Comparison of ENCODE assay signal across 1 cellular context in the genomic region with DNA sequence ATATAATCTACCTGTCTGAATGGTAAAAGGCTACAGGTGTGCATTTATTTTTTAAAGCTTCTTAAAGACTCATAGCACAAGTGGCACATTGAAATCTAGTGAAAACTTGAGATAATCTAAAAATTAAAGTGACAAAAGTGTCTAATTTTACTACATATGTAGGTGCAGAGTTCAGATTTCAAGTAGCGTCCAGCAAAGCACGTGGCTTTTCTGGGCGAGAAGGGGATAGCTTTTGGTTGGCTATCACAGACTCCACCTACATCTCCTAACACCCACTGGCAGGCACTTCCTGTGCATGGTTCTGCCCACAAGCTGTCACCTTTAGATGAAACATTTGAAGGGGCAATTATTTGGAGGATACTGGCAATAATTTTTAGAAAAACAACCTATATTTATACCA.
TF ChIP-seq lines count a peak whose summit lies in the region.

No MANE protein-coding gene starts in this region.

TF ChIP-seq in WTC11, 78 proteins besides CTCF, POLR2A, EP300 and RAD21 (continued from another document):
- TF ChIP-seq, protein P1, sequence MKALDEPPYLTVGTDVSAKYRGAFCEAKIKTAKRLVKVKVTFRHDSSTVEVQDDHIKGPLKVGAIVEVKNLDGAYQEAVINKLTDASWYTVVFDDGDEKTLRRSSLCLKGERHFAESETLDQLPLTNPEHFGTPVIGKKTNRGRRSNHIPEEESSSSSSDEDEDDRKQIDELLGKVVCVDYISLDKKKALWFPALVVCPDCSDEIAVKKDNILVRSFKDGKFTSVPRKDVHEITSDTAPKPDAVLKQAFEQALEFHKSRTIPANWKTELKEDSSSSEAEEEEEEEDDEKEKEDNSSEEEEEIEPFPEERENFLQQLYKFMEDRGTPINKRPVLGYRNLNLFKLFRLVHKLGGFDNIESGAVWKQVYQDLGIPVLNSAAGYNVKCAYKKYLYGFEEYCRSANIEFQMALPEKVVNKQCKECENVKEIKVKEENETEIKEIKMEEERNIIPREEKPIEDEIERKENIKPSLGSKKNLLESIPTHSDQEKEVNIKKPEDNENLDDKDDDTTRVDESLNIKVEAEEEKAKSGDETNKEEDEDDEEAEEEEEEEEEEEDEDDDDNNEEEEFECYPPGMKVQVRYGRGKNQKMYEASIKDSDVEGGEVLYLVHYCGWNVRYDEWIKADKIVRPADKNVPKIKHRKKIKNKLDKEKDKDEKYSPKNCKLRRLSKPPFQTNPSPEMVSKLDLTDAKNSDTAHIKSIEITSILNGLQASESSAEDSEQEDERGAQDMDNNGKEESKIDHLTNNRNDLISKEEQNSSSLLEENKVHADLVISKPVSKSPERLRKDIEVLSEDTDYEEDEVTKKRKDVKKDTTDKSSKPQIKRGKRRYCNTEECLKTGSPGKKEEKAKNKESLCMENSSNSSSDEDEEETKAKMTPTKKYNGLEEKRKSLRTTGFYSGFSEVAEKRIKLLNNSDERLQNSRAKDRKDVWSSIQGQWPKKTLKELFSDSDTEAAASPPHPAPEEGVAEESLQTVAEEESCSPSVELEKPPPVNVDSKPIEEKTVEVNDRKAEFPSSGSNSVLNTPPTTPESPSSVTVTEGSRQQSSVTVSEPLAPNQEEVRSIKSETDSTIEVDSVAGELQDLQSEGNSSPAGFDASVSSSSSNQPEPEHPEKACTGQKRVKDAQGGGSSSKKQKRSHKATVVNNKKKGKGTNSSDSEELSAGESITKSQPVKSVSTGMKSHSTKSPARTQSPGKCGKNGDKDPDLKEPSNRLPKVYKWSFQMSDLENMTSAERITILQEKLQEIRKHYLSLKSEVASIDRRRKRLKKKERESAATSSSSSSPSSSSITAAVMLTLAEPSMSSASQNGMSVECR (CRISPR knock-in tag; IDR thresholded peaks at IDR 0.05; ENCODE audit: borderline replicate concordance) = no peak
- TF ChIP-seq EMX1 (CRISPR knock-in tag; IDR thresholded peaks at IDR 0.05) (no peak), JAZF1 (CRISPR knock-in tag; IDR thresholded peaks at IDR 0.05) (no peak), TEAD4 (CRISPR knock-in tag; IDR thresholded peaks at IDR 0.05) (no peak), IRF2 (CRISPR knock-in tag; IDR thresholded peaks at IDR 0.05; ENCODE audit: borderline replicate concordance, low read depth) (no peak), CBFB (CRISPR knock-in tag; IDR thresholded peaks at IDR 0.05; ENCODE audit: low read depth) (no peak), NR3C1 (CRISPR knock-in tag; conservative IDR thresholded peaks at IDR 0.05; ENCODE audit: low read depth) (no peak)
- TF ChIP-seq, protein P2, sequence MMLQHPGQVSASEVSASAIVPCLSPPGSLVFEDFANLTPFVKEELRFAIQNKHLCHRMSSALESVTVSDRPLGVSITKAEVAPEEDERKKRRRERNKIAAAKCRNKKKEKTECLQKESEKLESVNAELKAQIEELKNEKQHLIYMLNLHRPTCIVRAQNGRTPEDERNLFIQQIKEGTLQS (CRISPR knock-in tag; conservative IDR thresholded peaks at IDR 0.05) = no peak
- TF ChIP-seq, protein P3, sequence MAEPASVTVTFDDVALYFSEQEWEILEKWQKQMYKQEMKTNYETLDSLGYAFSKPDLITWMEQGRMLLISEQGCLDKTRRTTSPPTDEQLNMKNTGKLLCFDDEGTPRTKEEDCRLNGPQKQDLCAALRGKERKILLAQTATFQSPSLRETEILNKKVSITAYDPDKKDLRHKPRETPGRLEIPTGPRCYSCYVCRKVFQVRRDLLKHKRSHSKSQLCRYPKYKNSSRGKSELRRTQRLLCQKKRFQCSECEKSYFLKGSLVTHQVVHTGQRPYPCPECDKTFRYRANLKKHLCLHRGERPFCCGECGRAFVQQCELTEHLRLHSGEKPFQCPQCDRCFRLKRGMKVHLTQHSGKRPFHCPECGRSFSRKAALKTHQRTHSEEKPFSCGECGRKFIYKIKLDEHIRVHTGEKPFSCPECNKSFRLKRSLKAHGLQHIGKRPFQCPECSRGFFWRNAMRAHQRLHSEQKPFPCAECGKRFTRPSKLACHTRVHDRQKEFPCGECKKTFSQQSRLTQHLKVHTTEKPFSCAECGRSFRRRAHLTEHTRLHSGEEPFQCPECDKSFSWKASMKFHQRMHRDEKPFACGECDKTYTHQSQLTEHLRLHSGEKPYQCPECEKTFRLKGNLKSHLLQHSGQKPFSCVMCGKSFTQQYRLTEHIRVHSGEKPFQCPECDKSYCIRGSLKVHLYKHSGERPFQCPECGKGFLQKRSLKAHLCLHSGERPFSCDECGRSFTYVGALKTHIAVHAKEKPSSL (CRISPR knock-in tag; conservative IDR thresholded peaks at IDR 0.05) = no peak
- TF ChIP-seq, protein P4, sequence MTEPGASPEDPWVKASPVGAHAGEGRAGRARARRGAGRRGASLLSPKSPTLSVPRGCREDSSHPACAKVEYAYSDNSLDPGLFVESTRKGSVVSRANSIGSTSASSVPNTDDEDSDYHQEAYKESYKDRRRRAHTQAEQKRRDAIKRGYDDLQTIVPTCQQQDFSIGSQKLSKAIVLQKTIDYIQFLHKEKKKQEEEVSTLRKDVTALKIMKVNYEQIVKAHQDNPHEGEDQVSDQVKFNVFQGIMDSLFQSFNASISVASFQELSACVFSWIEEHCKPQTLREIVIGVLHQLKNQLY (CRISPR knock-in tag; IDR thresholded peaks at IDR 0.05) = no peak
- TF ChIP-seq, protein P5, sequence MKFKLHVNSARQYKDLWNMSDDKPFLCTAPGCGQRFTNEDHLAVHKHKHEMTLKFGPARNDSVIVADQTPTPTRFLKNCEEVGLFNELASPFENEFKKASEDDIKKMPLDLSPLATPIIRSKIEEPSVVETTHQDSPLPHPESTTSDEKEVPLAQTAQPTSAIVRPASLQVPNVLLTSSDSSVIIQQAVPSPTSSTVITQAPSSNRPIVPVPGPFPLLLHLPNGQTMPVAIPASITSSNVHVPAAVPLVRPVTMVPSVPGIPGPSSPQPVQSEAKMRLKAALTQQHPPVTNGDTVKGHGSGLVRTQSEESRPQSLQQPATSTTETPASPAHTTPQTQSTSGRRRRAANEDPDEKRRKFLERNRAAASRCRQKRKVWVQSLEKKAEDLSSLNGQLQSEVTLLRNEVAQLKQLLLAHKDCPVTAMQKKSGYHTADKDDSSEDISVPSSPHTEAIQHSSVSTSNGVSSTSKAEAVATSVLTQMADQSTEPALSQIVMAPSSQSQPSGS (CRISPR knock-in tag; IDR thresholded peaks at IDR 0.05; ENCODE audit: borderline replicate concordance, low read depth) = no peak
- TF ChIP-seq, protein P6, sequence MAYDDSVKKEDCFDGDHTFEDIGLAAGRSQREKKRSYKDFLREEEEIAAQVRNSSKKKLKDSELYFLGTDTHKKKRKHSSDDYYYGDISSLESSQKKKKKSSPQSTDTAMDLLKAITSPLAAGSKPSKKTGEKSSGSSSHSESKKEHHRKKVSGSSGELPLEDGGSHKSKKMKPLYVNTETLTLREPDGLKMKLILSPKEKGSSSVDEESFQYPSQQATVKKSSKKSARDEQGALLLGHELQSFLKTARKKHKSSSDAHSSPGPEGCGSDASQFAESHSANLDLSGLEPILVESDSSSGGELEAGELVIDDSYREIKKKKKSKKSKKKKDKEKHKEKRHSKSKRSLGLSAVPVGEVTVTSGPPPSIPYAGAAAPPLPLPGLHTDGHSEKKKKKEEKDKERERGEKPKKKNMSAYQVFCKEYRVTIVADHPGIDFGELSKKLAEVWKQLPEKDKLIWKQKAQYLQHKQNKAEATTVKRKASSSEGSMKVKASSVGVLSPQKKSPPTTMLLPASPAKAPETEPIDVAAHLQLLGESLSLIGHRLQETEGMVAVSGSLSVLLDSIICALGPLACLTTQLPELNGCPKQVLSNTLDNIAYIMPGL (CRISPR knock-in tag; IDR thresholded peaks at IDR 0.05) = no peak
- TF ChIP-seq, protein P7, sequence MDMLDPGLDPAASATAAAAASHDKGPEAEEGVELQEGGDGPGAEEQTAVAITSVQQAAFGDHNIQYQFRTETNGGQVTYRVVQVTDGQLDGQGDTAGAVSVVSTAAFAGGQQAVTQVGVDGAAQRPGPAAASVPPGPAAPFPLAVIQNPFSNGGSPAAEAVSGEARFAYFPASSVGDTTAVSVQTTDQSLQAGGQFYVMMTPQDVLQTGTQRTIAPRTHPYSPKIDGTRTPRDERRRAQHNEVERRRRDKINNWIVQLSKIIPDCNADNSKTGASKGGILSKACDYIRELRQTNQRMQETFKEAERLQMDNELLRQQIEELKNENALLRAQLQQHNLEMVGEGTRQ (CRISPR knock-in tag; IDR thresholded peaks at IDR 0.05) = no peak
